ENCODE assay signal across 15 cellular contexts in the genomic region with DNA sequence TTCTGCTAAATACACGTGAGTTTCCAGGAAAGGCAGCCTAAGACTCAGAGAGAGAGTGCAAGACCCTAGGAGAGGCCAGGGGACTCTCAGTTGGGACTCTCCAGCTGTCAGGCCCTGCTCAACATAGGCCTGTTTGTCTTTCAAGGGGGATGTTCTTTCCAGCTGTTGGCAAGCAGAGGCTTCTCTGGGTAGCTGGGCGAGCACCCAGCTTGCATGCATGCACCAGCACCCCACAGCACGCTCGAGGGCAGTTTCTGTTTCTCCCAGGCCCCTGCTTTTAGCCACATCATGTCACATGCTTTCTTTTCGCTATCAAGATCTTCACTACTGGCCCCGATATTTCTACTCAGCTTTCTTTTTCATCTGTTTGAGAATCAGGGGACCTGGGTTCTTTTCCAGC.
A peak's percentile ranks its signal among the peaks of the same experiment; 100 is the strongest.
DNase-seq lines count a peak whose midpoint lies in the region; ATAC-seq and TF ChIP-seq lines count a peak whose summit lies in the region.
"Had no signal": no experiment of that assay in that cellular context is flagged by ENCODE, and none has a peak within 500 bp of the region (broad histone marks: within the 10 kb centered on the region; RNA-seq: fewer than 3 reads in every experiment).

No MANE protein-coding gene starts in this region.

- H3K4me1 ChIP-seq in DND-41 (ENCODE audit: insufficient read depth, low read length) (no peaks in the 10 kb centered on the region), uterus (no peaks in the 10 kb centered on the region)
- H3K4me1 ChIP-seq: parathyroid adenoma had no signal

- no peak for TF ChIP-seq POLR2A in uterus (IDR thresholded peaks at IDR 0.05)

- H3K27me3 ChIP-seq in DND-41 (ENCODE audit: insufficient read depth, low read length, poor library complexity) (peaks cover 3% of the 10 kb centered on the region), uterus (no peaks in the 10 kb centered on the region)
- H3K27me3 ChIP-seq: cardiac muscle cell had no signal

- H2AFZ ChIP-seq in DND-41 (ENCODE audit: low read depth, low read length), result no peak overlapping the region
- H2AFZ ChIP-seq: GM23338, parathyroid adenoma, PC-9 had no signal

- H3K9me3 ChIP-seq in DND-41 (ENCODE audit: insufficient read depth, low read length, severe bottlenecking), result no peaks in the 10 kb centered on the region
- no peaks in the 10 kb centered on the region for H3K9me3 ChIP-seq in uterus
- H3K9me3 ChIP-seq: left ventricle myocardium inferior had no signal

- H4K20me1 ChIP-seq in DND-41 (ENCODE audit: insufficient read depth, low read length), result no peaks in the 10 kb centered on the region; the same call in 1 of the 2 replicates

- no peak overlapping the region for H3K9ac ChIP-seq in DND-41 (ENCODE audit: low read depth, low read length)
- H3K9ac ChIP-seq: parathyroid adenoma had no signal

- ATAC-seq in DND-41 (ENCODE audit: insufficient read depth, low read depth) (0 out of 3 replicates have a peak, but pooled peaks have one; percentile 22), GM19328 (IDR thresholded peaks at IDR 0.05; ENCODE audit: unreplicated experiment) (peak; percentile 65), HG02759 (IDR thresholded peaks at IDR 0.05; ENCODE audit: unreplicated experiment) (peak; percentile 80)
- ATAC-seq: GM23338 had no signal

- DNase-seq in DND-41, result no peak
- DNase-seq in RPMI8226, result peak; percentile 27
- no peak for DNase-seq in activated CD4-positive, alpha-beta T cell treated with anti-CD3 and anti-CD28 coated beads for 4 hours
- DNase-seq in NCI-H1417 treated with DMSO at 0.1 percent for 48 hours (lab: John Stamatoyannopoulos, UW), result no peak
- DNase-seq in uterus, result no peak
- DNase-seq in NCI-H1105 (lab: John Stamatoyannopoulos, UW), result no peak
- DNase-seq: IMR-90, left ventricle myocardium inferior, NCI-H2029, PC-9 had no signal

- H3K4me3 ChIP-seq in DND-41 (ENCODE audit: low read depth in 1 of 2, low read length in 2 of 2) (no peak overlapping the region), uterus (no peak overlapping the region)
- H3K4me3 ChIP-seq: cardiac muscle cell, GM23338, left ventricle myocardium inferior, PC-9 had no signal

- H3K27ac ChIP-seq in DND-41 (ENCODE audit: low read length) (no peak overlapping the region), uterus (no peak overlapping the region)
- H3K27ac ChIP-seq: cardiac muscle cell, left ventricle myocardium inferior, parathyroid adenoma, PC-9 had no signal

- H3K79me2 ChIP-seq in DND-41 (ENCODE audit: insufficient read depth, low read length), result no peaks in the 10 kb centered on the region
- H3K79me2 ChIP-seq: parathyroid adenoma had no signal

- H3K36me3 ChIP-seq in DND-41 (ENCODE audit: insufficient read depth, low read length) (no peaks in the 10 kb centered on the region), uterus (no peaks in the 10 kb centered on the region)
- H3K36me3 ChIP-seq: cardiac muscle cell, left ventricle myocardium inferior had no signal

- H3K4me2 ChIP-seq in DND-41 (ENCODE audit: insufficient read depth, low read length), result no peak overlapping the region
- H3K4me2 ChIP-seq: GM23338, PC-9 had no signal

- intact Hi-C loops in uterus (cut with DNase I; ENCODE audit: low total_unique reads), result no loop called here

- TF ChIP-seq CTCF in DND-41 (IDR thresholded peaks at IDR 0.05; ENCODE audit: borderline replicate concordance, extremely low read depth, low read length, poor library complexity, severe bottlenecking), result no peak
- no peak for TF ChIP-seq CTCF in uterus (IDR thresholded peaks at IDR 0.05)

Comparison
In these comparisons a context has a peak if more than half of its experiments do, and no peak if none do; other contexts are left out.
1. ATAC-seq: peak in every context shown above with its lines; median percentile 80 in HG02759; 65 in GM19328; 22 in DND-41.